ENCODE assay signal across 11 cellular contexts in genomic region chr22:38336699-38337098, GRCh38. TPM values are rescaled to one million over a fixed set of nuclear protein-coding genes. Genes with fewer than 3 reads are reported as not detected.
DNase-seq lines count a peak whose midpoint lies in the region; ATAC-seq and TF ChIP-seq lines count a peak whose summit lies in the region.
"Had no signal": no experiment of that assay in that cellular context is flagged by ENCODE, and none has a peak within 500 bp of the region (broad histone marks: within the 10 kb centered on the region; RNA-seq: fewer than 3 reads in every experiment).

No MANE protein-coding gene starts in this region.

- POLR2A ChIA-PET in SK-N-SH (lab: Yijun Ruan, JAX): no interaction called here

- in situ Hi-C loops in gastrocnemius medialis (cut with MboI; ENCODE audit: low sequenced_read_pairs in 4 of 4): no loop called here

- no peak overlapping the region for H3K27ac Mint-ChIP-seq in T-helper 17 cell

- H3K27me3 Mint-ChIP-seq in T-helper 17 cell: peaks cover 9% of the 10 kb centered on the region

- H3K4me1 ChIP-seq in SK-N-SH (ENCODE audit: control insufficient read depth in 1 of 2, insufficient read depth in 2 of 2, low read depth in 1 of 2, low read length in 1 of 2) (no peaks in the 10 kb centered on the region; a peak in 1 of 4 replicates), fibroblast of lung (ENCODE audit: control insufficient read depth, extremely low read depth, insufficient read depth, low read length) (peaks cover 3% of the 10 kb centered on the region), rectal smooth muscle tissue (ENCODE audit: control insufficient read depth, insufficient read depth, low read length) (no peaks in the 10 kb centered on the region), gastrocnemius medialis (peaks cover 0 to 7% of the 10 kb centered on the region in 2 donors)

- peak overlapping the region; percentile 85 for H3K4me3 Mint-ChIP-seq in T-helper 17 cell

- no peaks in the 10 kb centered on the region for H4K20me1 ChIP-seq in SK-N-SH (ENCODE audit: insufficient read depth)
- no peaks in the 10 kb centered on the region for H4K20me1 ChIP-seq in fibroblast of lung (ENCODE audit: control insufficient read depth, extremely low read depth, insufficient read depth, low read length)

- peaks cover 2% of the 10 kb centered on the region for H3K36me3 Mint-ChIP-seq in T-helper 17 cell (ENCODE audit: low read depth)

- no peak for TF ChIP-seq POLR2A in gastrocnemius medialis (IDR thresholded peaks at IDR 0.05)

- no peaks in the 10 kb centered on the region for H3F3A ChIP-seq in SK-N-SH (replicated peaks; ENCODE audit: insufficient read depth)

- H3K36me3 ChIP-seq in SK-N-SH (replicated peaks in 1 of 2; ENCODE audit: control insufficient read depth in 1 of 2, insufficient read depth in 2 of 2, low read length in 1 of 2): no peaks in the 10 kb centered on the region
- no peaks in the 10 kb centered on the region for H3K36me3 ChIP-seq in fibroblast of lung (ENCODE audit: control insufficient read depth, insufficient read depth, low read length)
- H3K36me3 ChIP-seq in rectal smooth muscle tissue (ENCODE audit: control insufficient read depth, insufficient read depth, low read length): no peaks in the 10 kb centered on the region
- no peaks in the 10 kb centered on the region for H3K36me3 ChIP-seq in gastrocnemius medialis
- H3K36me3 ChIP-seq: spleen, upper lobe of left lung had no signal

- H3K4me3 ChIP-seq in SK-N-SH (ENCODE audit: low read depth in 2 of 2, low read length in 1 of 2) (peak overlapping the region in 1 of 2 experiments; percentile 46; a peak in 1 of 4 replicates), fibroblast of lung (replicated peaks in 1 of 4; ENCODE audit: control extremely low read depth in 1 of 4, insufficient read depth in 1 of 4, low read depth in 3 of 4, low read length in 4 of 4) (peak overlapping the region in 2 of 4 experiments; percentile 46 to 62), rectal smooth muscle tissue (ENCODE audit: low read length) (peak overlapping the region; percentile 60), gastrocnemius medialis (peak overlapping the region in 2 of 4 donors; percentile 40 to 63)

- TF ChIP-seq EP300 in SK-N-SH (IDR thresholded peaks at IDR 0.05; ENCODE audit: borderline replicate concordance in 1 of 2, low read depth in 1 of 2, low read length in 1 of 2): no peak

- no peaks in the 10 kb centered on the region for H3K9me2 ChIP-seq in SK-N-SH

- ATAC-seq in SK-N-SH treated with all-trans-retinoic acid at 6 μM for 48 hours (no peak), T-helper 17 cell (no peak), GM19467 (IDR thresholded peaks at IDR 0.05; ENCODE audit: unreplicated experiment) (no peak), gastrocnemius medialis (no peak)

- no peaks in the 10 kb centered on the region for H3K27me3 ChIP-seq in SK-N-SH (ENCODE audit: insufficient read depth)
- no peaks in the 10 kb centered on the region for H3K27me3 ChIP-seq in fibroblast of lung (ENCODE audit: control insufficient read depth, insufficient read depth, low read length)
- no peaks in the 10 kb centered on the region for H3K27me3 ChIP-seq in rectal smooth muscle tissue (ENCODE audit: control insufficient read depth, insufficient read depth, low read length)
- H3K27me3 ChIP-seq in gastrocnemius medialis: peaks cover 0 to 16% (median 11%) of the 10 kb centered on the region in 3 donors
- H3K27me3 ChIP-seq: upper lobe of left lung had no signal

- CTCF ChIA-PET in SK-N-SH (lab: Yijun Ruan, JAX): no interaction called here

- no peak for TF ChIP-seq RAD21 in SK-N-SH (IDR thresholded peaks at IDR 0.05; ENCODE audit: low read length)

- H3K27ac ChIP-seq in SK-N-SH (ENCODE audit: low read depth in 2 of 2, low read length in 1 of 2) (no peak overlapping the region), fibroblast of lung (ENCODE audit: insufficient read depth, low read length) (no peak overlapping the region), rectal smooth muscle tissue (ENCODE audit: low read depth, low read length) (no peak overlapping the region), gastrocnemius medialis (no peak overlapping the region)
- H3K27ac ChIP-seq: 22Rv1 had no signal

- H2AFZ ChIP-seq in SK-N-SH (ENCODE audit: low read depth) (peak overlapping the region; percentile 74), fibroblast of lung (ENCODE audit: low read length) (no peak overlapping the region)

- peaks cover 2% of the 10 kb centered on the region for H3K4me1 Mint-ChIP-seq in T-helper 17 cell

- 90% methylated on average over 7 of the region's 9 CpGs for WGBS in SK-N-SH (ENCODE audit: low lambda C conversion rate)

- 0 out of 2 replicates have a peak overlapping the region, but pooled peaks have one; percentile 33 for H3K4me2 ChIP-seq in SK-N-SH
- peak overlapping the region; percentile 40 for H3K4me2 ChIP-seq in fibroblast of lung (ENCODE audit: extremely low read depth, insufficient read depth, low read length)

- TF ChIP-seq CTCF in SK-N-SH (IDR thresholded peaks at IDR 0.05): no peak
- TF ChIP-seq CTCF in fibroblast of lung (conservative IDR thresholded peaks at IDR 0.05 in 1 of 2, IDR thresholded peaks at IDR 0.05 in 1 of 2; ENCODE audit: low read depth in 1 of 2, low read length in 2 of 2): no peak
- TF ChIP-seq CTCF in gastrocnemius medialis (IDR thresholded peaks at IDR 0.05 in 4 of 5, conservative IDR thresholded peaks at IDR 0.05 in 1 of 5): no peak

- H3K9ac ChIP-seq in SK-N-SH: no peak overlapping the region
- H3K9ac ChIP-seq in fibroblast of lung (ENCODE audit: insufficient read depth, low read length): no peak overlapping the region
- H3K9ac ChIP-seq in rectal smooth muscle tissue (ENCODE audit: low read length): no peak overlapping the region

- H3K79me2 ChIP-seq in SK-N-SH (ENCODE audit: insufficient read depth) (no peaks in the 10 kb centered on the region), fibroblast of lung (ENCODE audit: control insufficient read depth, insufficient read depth, low read length) (no peaks in the 10 kb centered on the region)

- H3K9me3 ChIP-seq in SK-N-SH (no peaks in the 10 kb centered on the region), T-helper 17 cell (ENCODE audit: control insufficient read depth, low read length, poor library complexity, severe bottlenecking) (no peaks in the 10 kb centered on the region), fibroblast of lung (ENCODE audit: control insufficient read depth, insufficient read depth, low read depth, low read length) (no peaks in the 10 kb centered on the region), gastrocnemius medialis (no peaks in the 10 kb centered on the region)
- H3K9me3 ChIP-seq: spleen, upper lobe of left lung had no signal

- DNase-seq in SK-N-SH: no peak
- DNase-seq in T-helper 17 cell: no peak
- no peak for DNase-seq in fibroblast of lung (ENCODE audit: low read depth in 2 of 2)
- no peak for DNase-seq in D341Med (ENCODE audit: low spot score)
- DNase-seq in gastrocnemius medialis: no peak
- DNase-seq: spleen had no signal

- intact Hi-C loops in gastrocnemius medialis (cut with DNase I; ENCODE audit: low total_unique reads): no loop called here

TF ChIP-seq in SK-N-SH, 30 proteins besides CTCF, POLR2A, EP300 and RAD21 (continues in another document):
- TF ChIP-seq TCF12 (IDR thresholded peaks at IDR 0.05) (no peak), CHD2 (IDR thresholded peaks at IDR 0.05; ENCODE audit: low read length, partially characterized antibody) (no peak), SMC3 (IDR thresholded peaks at IDR 0.05; ENCODE audit: low read depth, low read length) (no peak), TAF1 (IDR thresholded peaks at IDR 0.05; ENCODE audit: borderline replicate concordance, low read depth, low read length) (no peak), GATA2 (CRISPR knock-in tag; IDR thresholded peaks at IDR 0.05) (no peak), SIN3A (IDR thresholded peaks at IDR 0.05; ENCODE audit: borderline replicate concordance, low read depth, low read length) (no peak)

TF ChIP-seq in SK-N-SH treated with all-trans-retinoic acid at 6 μM for 48 hours, 23 proteins besides CTCF, POLR2A, EP300 and RAD21 (continues in another document):
- no peak for TF ChIP-seq ARNTL (CRISPR knock-in tag; IDR thresholded peaks at IDR 0.05; ENCODE audit: borderline replicate concordance, low read depth)
- no peak for TF ChIP-seq RARB (CRISPR knock-in tag; IDR thresholded peaks at IDR 0.05)
- no peak for TF ChIP-seq ZFP3 (CRISPR knock-in tag; IDR thresholded peaks at IDR 0.05)
- no peak for TF ChIP-seq GLIS3 (CRISPR knock-in tag; IDR thresholded peaks at IDR 0.05)
- TF ChIP-seq TSHZ2 (CRISPR knock-in tag; IDR thresholded peaks at IDR 0.05): no peak
- no peak for TF ChIP-seq TOX (CRISPR knock-in tag; IDR thresholded peaks at IDR 0.05; ENCODE audit: borderline replicate concordance)
- TF ChIP-seq ZNF70 (CRISPR knock-in tag; IDR thresholded peaks at IDR 0.05): no peak
- TF ChIP-seq OSR1 (CRISPR knock-in tag; IDR thresholded peaks at IDR 0.05): no peak
- TF ChIP-seq CSDC2 (CRISPR knock-in tag; IDR thresholded peaks at IDR 0.05): no peak

RNA-seq across cellular contexts. Expression of gene CSNK1E, which starts 19.5 kb away (rescaled TPM):
- polyA plus RNA-seq in SK-N-SH (2012; rRNA removed): 126 and 130 TPM in 2 replicates
- polyA plus RNA-seq in SK-N-SH (2012; cell fraction: cytosol; rRNA removed): 57.8 and 84.5 TPM in 2 replicates
- 236 and 305 TPM in 2 replicates for polyA plus RNA-seq in SK-N-SH (2012; cell fraction: nucleus; rRNA removed)
- total RNA-seq in T-helper 17 cell: 100 to 1,000 TPM; 157 to 174 TPM
- 85.0 and 99.3 TPM in 2 replicates for total RNA-seq in fibroblast of lung
- polyA plus RNA-seq in fibroblast of lung: 121 and 145 TPM in 2 replicates
- polyA plus RNA-seq in fibroblast of lung (2012): 93.6 and 106 TPM in 2 replicates
- polyA minus RNA-seq in fibroblast of lung (ENCODE audit: low replicate concordance): 160 and 250 TPM in 2 replicates
- 10 to 100 TPM; 29.8 to 66.3 (median 40.3) TPM for total RNA-seq in gastrocnemius medialis
